8 cellular contexts compared by ENCODE assay signal in genomic region chr2:233059797-233060499, GRCh38. TPM values are rescaled to one million over a fixed set of nuclear protein-coding genes. Genes with fewer than 3 reads are reported as not detected.
DNase-seq lines count a peak whose midpoint lies in the region; ATAC-seq, FAIRE-seq and TF ChIP-seq lines count a peak whose summit lies in the region.

INPP5D (plus strand) TSS chr2:233060342; CDS start chr2:233060479, 137 bp downstream.

- peak; percentile 85 for DNase-seq in UCSD-AML1 (lab: John Stamatoyannopoulos, UW; ENCODE audit: unreplicated experiment)
- DNase-seq in bronchial epithelial cell (ENCODE audit: low read depth) = no peak
- DNase-seq in natural killer cell treated with Interleukin-12 subunit alpha and Interleukin-12 subunit beta and Interleukin-15 and Interleukin-18, amount 100 ng/mL, for 72 hours (ENCODE audit: low spot score) = peak; percentile 90
- no peak for DNase-seq in tibial nerve (ENCODE audit: low spot score in 2 of 2)
- no peak for DNase-seq in HuH-7 (ENCODE audit: low spot score)
- no peak for DNase-seq in HFFc6

- H3K4me1 ChIP-seq in tibial nerve = peaks cover 0 to 50% (median 14%) of the 10 kb centered on the region in 4 donors

- no peaks in the 10 kb centered on the region for H3K9me3 ChIP-seq in tibial nerve

- TF ChIP-seq CTCF in bronchial epithelial cell (IDR thresholded peaks at IDR 0.05; ENCODE audit: insufficient read depth, low read length, severe bottlenecking) = no peak
- TF ChIP-seq CTCF in tibial nerve (IDR thresholded peaks at IDR 0.05) = no peak
- no peak for TF ChIP-seq CTCF in HFFc6 (IDR thresholded peaks at IDR 0.05)

- no peaks in the 10 kb centered on the region for H3K9me3 Mint-ChIP-seq in natural killer cell treated with Interleukin-12 subunit alpha and Interleukin-12 subunit beta and Interleukin-15 and Interleukin-18, amount 100 ng/mL, for 72 hours
- H3K9me3 Mint-ChIP-seq in HFFc6 = no peaks in the 10 kb centered on the region

- H3K4me3 ChIP-seq in bronchial epithelial cell (ENCODE audit: low read depth, low read length) (no peak within 1 kb of the TSS), tibial nerve (peak within 1 kb of the TSS; percentile 17 to 53 (median 41))

- TF ChIP-seq POLR2A in tibial nerve (IDR thresholded peaks at IDR 0.05) = peak; percentile 11 to 19

- no peaks in the 10 kb centered on the region for H3K36me3 Mint-ChIP-seq in natural killer cell treated with Interleukin-12 subunit alpha and Interleukin-12 subunit beta and Interleukin-15 and Interleukin-18, amount 100 ng/mL, for 72 hours
- H3K36me3 Mint-ChIP-seq in HFFc6 (ENCODE audit: low read depth) = no peaks in the 10 kb centered on the region

- peak in 1 of 2 donors; percentile 69 for TF ChIP-seq EP300 in tibial nerve (IDR thresholded peaks at IDR 0.05)

- 57 to 68% methylated on average over 22 to 26 of the region's 26 CpGs for WGBS in tibial nerve, 2 donors

- H3K27me3 Mint-ChIP-seq in natural killer cell treated with Interleukin-12 subunit alpha and Interleukin-12 subunit beta and Interleukin-15 and Interleukin-18, amount 100 ng/mL, for 72 hours = no peaks in the 10 kb centered on the region
- peaks cover 21% of the 10 kb centered on the region for H3K27me3 Mint-ChIP-seq in HFFc6 (ENCODE audit: insufficient read depth)

- no peak for FAIRE-seq in bronchial epithelial cell (lab: Jason Lieb, UNC)

- peak within 1 kb of the TSS; percentile 86 for H3K4me3 Mint-ChIP-seq in natural killer cell treated with Interleukin-12 subunit alpha and Interleukin-12 subunit beta and Interleukin-15 and Interleukin-18, amount 100 ng/mL, for 72 hours
- no peak within 1 kb of the TSS for H3K4me3 Mint-ChIP-seq in HFFc6

- peaks cover 4% of the 10 kb centered on the region for H3K27me3 ChIP-seq in bronchial epithelial cell (ENCODE audit: control insufficient read depth, insufficient read depth, low read length)
- H3K27me3 ChIP-seq in tibial nerve = no peaks in the 10 kb centered on the region

- H3K36me3 ChIP-seq in bronchial epithelial cell (ENCODE audit: control insufficient read depth, insufficient read depth, low read length) (no peaks in the 10 kb centered on the region), tibial nerve (no peaks in the 10 kb centered on the region)

- peak within 1 kb of the TSS; percentile 95 to 97 for H3K27ac Mint-ChIP-seq in natural killer cell treated with Interleukin-12 subunit alpha and Interleukin-12 subunit beta and Interleukin-15 and Interleukin-18, amount 100 ng/mL, for 72 hours
- H3K27ac Mint-ChIP-seq in HFFc6 = no peak within 1 kb of the TSS

- H3K27ac ChIP-seq in tibial nerve = peak within 1 kb of the TSS; percentile 18 to 84 (median 78)

- ATAC-seq in GM19043 (IDR thresholded peaks at IDR 0.05; ENCODE audit: low read depth, unreplicated experiment) (peak; percentile 49), HG03280 (IDR thresholded peaks at IDR 0.05; ENCODE audit: unreplicated experiment) (peak; percentile 53)
- peak; percentile 79 to 80 for ATAC-seq in natural killer cell treated with Interleukin-12 subunit alpha and Interleukin-12 subunit beta and Interleukin-15 and Interleukin-18, amount 100 ng/mL, for 72 hours

- peaks cover 36 to 39% of the 10 kb centered on the region in 2 donors for H3K4me1 Mint-ChIP-seq in natural killer cell treated with Interleukin-12 subunit alpha and Interleukin-12 subunit beta and Interleukin-15 and Interleukin-18, amount 100 ng/mL, for 72 hours (ENCODE audit: low read depth in 2 of 2)
- no peaks in the 10 kb centered on the region for H3K4me1 Mint-ChIP-seq in HFFc6 (ENCODE audit: low read depth)

RNA-seq across cellular contexts. Expression of gene INPP5D, which starts in this region (rescaled TPM):
- total RNA-seq in bronchial epithelial cell = 24.1 and 26.6 TPM in 2 replicates
- total RNA-seq in natural killer cell treated with Interleukin-12 subunit alpha and Interleukin-12 subunit beta and Interleukin-15 and Interleukin-18, amount 100 ng/mL, for 72 hours = 100 to 1,000 TPM; 136 to 155 TPM
- 10 to 100 TPM; 22.8 to 55.3 (median 42.1) TPM for total RNA-seq in tibial nerve
- under 1 TPM in 5 of 6 experiments, not detected in 1; 0.19 to 0.66 (median 0.43) TPM for total RNA-seq in HFFc6 (2021; fragmentation: NEBNext Ultra II Directional; extraction: Animal tissue kit (Norgen Biotek cat#: 25700))

Comparison
In these comparisons a context has a peak if more than half of its experiments do, and no peak if none do; other contexts are left out.
1. RNA of gene INPP5D (total RNA-seq): 136 to 155 TPM in natural killer cell treated with Interleukin-12 subunit alpha and Interleukin-12 subunit beta and Interleukin-15 and Interleukin-18, amount 100 ng/mL, for 72 hours, 22.8 to 55.3 TPM in tibial nerve and 24.1 to 26.6 TPM in bronchial epithelial cell; 0.19 to 0.66 TPM in HFFc6; every median in the first group is over 10 times any median in the second.
2. DNase-seq: peak in UCSD-AML1 (single experiment) and natural killer cell treated with Interleukin-12 subunit alpha and Interleukin-12 subunit beta and Interleukin-15 and Interleukin-18, amount 100 ng/mL, for 72 hours (single experiment); none in bronchial epithelial cell (single experiment), tibial nerve (0 of 2), HuH-7 (single experiment) and HFFc6 (single experiment).
3. Peak in every context shown above with its lines, with median percentiles within 50 percentile points of each other: ATAC-seq.